ENCODE assay signal across 8 cellular contexts in the genomic region with DNA sequence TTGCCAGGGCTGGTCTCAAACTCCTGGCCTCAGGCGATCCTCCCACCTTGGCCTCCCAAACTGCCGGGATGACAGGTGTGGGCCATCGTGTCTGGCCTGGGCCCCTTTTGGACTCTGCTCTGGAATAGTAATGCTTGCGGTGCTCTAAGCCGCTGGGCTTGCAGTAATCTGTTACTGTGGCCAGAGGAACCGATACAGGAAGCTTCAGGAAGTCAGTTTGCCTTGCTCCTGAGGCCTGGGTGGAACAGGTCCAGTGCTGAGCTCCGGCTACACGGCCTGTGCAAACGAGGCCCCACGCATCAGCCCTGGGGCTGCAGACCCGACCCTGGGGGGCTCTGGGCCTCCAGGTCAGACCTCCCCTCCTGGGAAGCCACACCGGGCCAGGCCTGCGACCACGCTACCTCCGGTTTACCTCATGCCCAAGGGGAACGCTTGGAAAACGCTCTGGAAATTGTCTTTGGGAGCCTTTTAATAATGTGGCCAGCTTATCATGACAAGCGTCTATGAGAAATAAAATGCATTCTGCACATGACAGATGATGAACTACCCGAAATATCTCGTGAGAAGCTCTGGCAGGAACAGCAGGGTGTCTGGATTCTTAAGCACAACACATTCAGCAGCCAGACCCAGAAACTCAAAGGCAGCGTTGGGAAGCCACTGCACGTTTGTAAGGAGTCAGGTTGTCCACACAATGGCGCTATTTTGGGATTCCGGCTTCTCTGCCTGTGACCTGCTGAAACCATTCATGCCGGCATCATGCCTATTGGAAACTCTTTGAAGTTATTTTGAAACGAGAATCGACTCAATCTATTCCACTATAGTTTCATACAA. TPM values are rescaled to one million over a fixed set of nuclear protein-coding genes. Genes with fewer than 3 reads are reported as not detected.
DNase-seq lines count a peak whose midpoint lies in the region; ATAC-seq and TF ChIP-seq lines count a peak whose summit lies in the region.

No MANE protein-coding gene starts in this region.

- H3K79me2 ChIP-seq in GM23338 (replicated peaks; ENCODE audit: insufficient read depth) (no peaks in the 10 kb centered on the region), SK-N-SH (ENCODE audit: insufficient read depth) (peaks cover 11% of the 10 kb centered on the region; the same call in 1 of the 2 replicates)

- H3K9ac ChIP-seq in SK-N-SH, result no peak overlapping the region
- no peak overlapping the region for H3K9ac ChIP-seq in rectal smooth muscle tissue (ENCODE audit: low read length)

- H3K9me3 ChIP-seq in SK-N-SH (no peaks in the 10 kb centered on the region), SJCRH30 (replicated peaks) (no peaks in the 10 kb centered on the region)

- DNase-seq in GM23338 (ENCODE audit: low spot score), result peak; percentile 80
- peak; percentile 89 for DNase-seq in SK-N-SH
- DNase-seq in glutamatergic neuron, result peak; percentile 20
- no peak for DNase-seq in T1000 (lab: John Stamatoyannopoulos, UW)
- no peak for DNase-seq in SJCRH30

- H4K20me1 ChIP-seq in GM23338 (replicated peaks; ENCODE audit: insufficient read depth) (peaks cover 5% of the 10 kb centered on the region), SK-N-SH (ENCODE audit: insufficient read depth) (peaks cover 36% of the 10 kb centered on the region)

- H3K36me3 ChIP-seq in GM23338 (ENCODE audit: insufficient read depth), result no peaks in the 10 kb centered on the region
- H3K36me3 ChIP-seq in SK-N-SH (replicated peaks in 1 of 2; ENCODE audit: control insufficient read depth in 1 of 2, insufficient read depth in 2 of 2, low read length in 1 of 2), result peaks cover 11 to 32% of the 10 kb centered on the region in 2 experiments
- peaks cover 26% of the 10 kb centered on the region for H3K36me3 ChIP-seq in rectal smooth muscle tissue (ENCODE audit: control insufficient read depth, insufficient read depth, low read length)
- H3K36me3 ChIP-seq in SJCRH30, result no peaks in the 10 kb centered on the region

- no peaks in the 10 kb centered on the region; the same call in 1 of the 3 replicates for H3K9me3 Mint-ChIP-seq in GM23338
- H3K9me3 Mint-ChIP-seq in glutamatergic neuron (ENCODE audit: unreplicated experiment), result peaks cover 15% of the 10 kb centered on the region

- CTCF ChIA-PET in SK-N-SH (lab: Yijun Ruan, JAX), result interaction anchor here (0.7 to 2.7 kb wide), 23 partner anchors 8 to 212 kb away, joined by 3 to 24 read pairs (median 4); a partner anchor contains a TSS

- H3K4me3 Mint-ChIP-seq in GM23338, result no peak overlapping the region
- no peak overlapping the region for H3K4me3 Mint-ChIP-seq in glutamatergic neuron (ENCODE audit: unreplicated experiment)

- H3K27ac ChIP-seq in GM23338 (ENCODE audit: low read depth) (peak overlapping the region; percentile 64; the same call in 1 of the 2 replicates), SK-N-SH (ENCODE audit: low read depth in 2 of 2, low read length in 1 of 2) (peak overlapping the region in 1 of 2 experiments; percentile 39; a peak in 2 of 4 replicates), rectal smooth muscle tissue (ENCODE audit: low read depth, low read length) (peak overlapping the region; percentile 84), SJCRH30 (no peak overlapping the region)

- WGBS in SK-N-SH (ENCODE audit: low lambda C conversion rate), result 34% methylated on average over 25 of the region's 27 CpGs

- POLR2A ChIA-PET in SK-N-SH (lab: Yijun Ruan, JAX), result interaction anchor here (0.8 to 1.0 kb wide), 3 partner anchors 8 to 11 kb away, joined by 3 to 4 read pairs (median 3); no protein-coding TSS in a partner anchor

- peak; percentile 42 to 55 for TF ChIP-seq CTCF in GM23338 (conservative IDR thresholded peaks at IDR 0.05; ENCODE audit: low read depth in 2 of 2)
- TF ChIP-seq CTCF in SK-N-SH (IDR thresholded peaks at IDR 0.05), result peak; percentile 50
- TF ChIP-seq CTCF in glutamatergic neuron (IDR thresholded peaks at IDR 0.05; ENCODE audit: partially characterized antibody, unreplicated experiment), result no peak

- peaks cover 11% of the 10 kb centered on the region for H3K27me3 Mint-ChIP-seq in GM23338 (ENCODE audit: insufficient read depth, low read depth, poor library complexity)
- peaks cover 8% of the 10 kb centered on the region for H3K27me3 Mint-ChIP-seq in glutamatergic neuron (ENCODE audit: unreplicated experiment)

- H3K27me3 ChIP-seq in GM23338 (ENCODE audit: insufficient read depth) (no peaks in the 10 kb centered on the region), SK-N-SH (ENCODE audit: insufficient read depth) (no peaks in the 10 kb centered on the region), rectal smooth muscle tissue (ENCODE audit: control insufficient read depth, insufficient read depth, low read length) (peaks cover 4% of the 10 kb centered on the region), SJCRH30 (no peaks in the 10 kb centered on the region)

- H3K9me2 ChIP-seq in GM23338 (ENCODE audit: insufficient read depth) (no peaks in the 10 kb centered on the region), SK-N-SH (no peaks in the 10 kb centered on the region)

- TF ChIP-seq RAD21 in SK-N-SH (IDR thresholded peaks at IDR 0.05; ENCODE audit: low read length), result peak; percentile 60

- 0 out of 2 replicates have a peak, but pooled peaks cover 12% of the 10 kb centered on the region for H3F3A ChIP-seq in GM23338 (replicated peaks; ENCODE audit: low read depth)
- H3F3A ChIP-seq in SK-N-SH (replicated peaks; ENCODE audit: insufficient read depth), result peaks cover 12% of the 10 kb centered on the region

- ATAC-seq in GM23338 (peak; percentile 36), GM18907 (IDR thresholded peaks at IDR 0.05; ENCODE audit: unreplicated experiment) (no peak), HG03460 (IDR thresholded peaks at IDR 0.05; ENCODE audit: unreplicated experiment) (no peak)

- H3K4me1 ChIP-seq in GM23338 (ENCODE audit: insufficient read depth), result no peaks in the 10 kb centered on the region
- H3K4me1 ChIP-seq in SK-N-SH (ENCODE audit: control insufficient read depth in 1 of 2, insufficient read depth in 2 of 2, low read depth in 1 of 2, low read length in 1 of 2), result peaks cover 4 to 24% of the 10 kb centered on the region in 2 experiments; a peak in 2 of 4 replicates
- H3K4me1 ChIP-seq in rectal smooth muscle tissue (ENCODE audit: control insufficient read depth, insufficient read depth, low read length), result peaks cover 30% of the 10 kb centered on the region
- no peaks in the 10 kb centered on the region; the same call in 1 of the 2 replicates for H3K4me1 ChIP-seq in SJCRH30

- H3K4me2 ChIP-seq in GM23338, result no peak overlapping the region
- H3K4me2 ChIP-seq in SK-N-SH, result no peak overlapping the region

- H2AFZ ChIP-seq in GM23338, result no peak overlapping the region
- H2AFZ ChIP-seq in SK-N-SH (ENCODE audit: low read depth), result no peak overlapping the region

- H3K4me3 ChIP-seq in GM23338 (no peak overlapping the region), SK-N-SH (ENCODE audit: low read depth in 2 of 2, low read length in 1 of 2) (no peak overlapping the region), rectal smooth muscle tissue (ENCODE audit: low read length) (no peak overlapping the region), SJCRH30 (no peak overlapping the region)

- peak in 1 of 2 experiments; percentile 80; a peak in 2 of 4 replicates for TF ChIP-seq EP300 in SK-N-SH (IDR thresholded peaks at IDR 0.05; ENCODE audit: borderline replicate concordance in 1 of 2, low read depth in 1 of 2, low read length in 1 of 2)

- H3K27ac Mint-ChIP-seq in GM23338, result no peak overlapping the region; the same call in 1 of the 2 replicates
- H3K27ac Mint-ChIP-seq in glutamatergic neuron (ENCODE audit: unreplicated experiment), result no peak overlapping the region

- H3K36me3 Mint-ChIP-seq in GM23338 (ENCODE audit: low read depth) (peaks cover 24% of the 10 kb centered on the region; the same call in 2 of the 3 replicates), glutamatergic neuron (ENCODE audit: unreplicated experiment) (no peaks in the 10 kb centered on the region)

- H3K4me1 Mint-ChIP-seq in GM23338 (peaks cover 6% of the 10 kb centered on the region), glutamatergic neuron (ENCODE audit: low read depth, unreplicated experiment) (peaks cover 29% of the 10 kb centered on the region)

TF ChIP-seq in SK-N-SH, 30 proteins besides CTCF, POLR2A, EP300 and RAD21 (continues in another document):
- no peak for TF ChIP-seq TEAD4 (IDR thresholded peaks at IDR 0.05; ENCODE audit: borderline replicate concordance, insufficient read depth)
- TF ChIP-seq SMC3 (IDR thresholded peaks at IDR 0.05; ENCODE audit: low read depth, low read length), result peak; percentile 52
- peak; percentile 86 for TF ChIP-seq GATA2 (CRISPR knock-in tag; IDR thresholded peaks at IDR 0.05)
- TF ChIP-seq FOXM1 (IDR thresholded peaks at IDR 0.05; ENCODE audit: low read depth), result no peak
- no peak for TF ChIP-seq EZH2phosphoT487 (IDR thresholded peaks at IDR 0.05; ENCODE audit: borderline replicate concordance, low read depth)
- no peak; the same call in 1 of the 2 replicates for TF ChIP-seq POLR2AphosphoS5 (IDR thresholded peaks at IDR 0.05; ENCODE audit: low read depth, low read length)
- TF ChIP-seq YY1 (IDR thresholded peaks at IDR 0.05; ENCODE audit: low read depth), result no peak
- TF ChIP-seq NFIC (IDR thresholded peaks at IDR 0.05; ENCODE audit: borderline replicate concordance), result no peak
- TF ChIP-seq GABPA (IDR thresholded peaks at IDR 0.05; ENCODE audit: low read depth), result no peak

RNA-seq across cellular contexts. Expression of a gene that starts 10.1 kb away (rescaled TPM):
- total RNA-seq in GM23338 (2014; rRNA removed; shearing (Covaris generic)), result 4.3 and 9.6 TPM in 2 replicates
- polyA plus RNA-seq in GM23338 (2016; fragmentation: Nextera tagmentation; extraction: Ambion mirVana) (1.9 and 2.2 TPM in 2 replicates), SK-N-SH (2012; rRNA removed) (3.2 and 5.4 TPM in 2 replicates)
- polyA plus RNA-seq in SK-N-SH (2012; cell fraction: cytosol; rRNA removed), result 2.0 and 2.8 TPM in 2 replicates
- polyA plus RNA-seq in SK-N-SH (2012; cell fraction: nucleus; rRNA removed), result 8.1 and 8.6 TPM in 2 replicates
- total RNA-seq in glutamatergic neuron (ENCODE audit: unreplicated experiment), result 61.1 TPM
- total RNA-seq in SJCRH30 (2014; rRNA removed; shearing (Covaris generic)), result 0.04 TPM in 1 of 2 replicates, not detected in the other

RNA-seq across cellular contexts. Expression of a gene that starts 10.7 kb away (rescaled TPM):
- total RNA-seq in GM23338 (2014; rRNA removed; shearing (Covaris generic)), result 6.2 and 11.7 TPM in 2 replicates
- polyA plus RNA-seq in GM23338 (2016; fragmentation: Nextera tagmentation; extraction: Ambion mirVana) (12.6 and 13.9 TPM in 2 replicates), SK-N-SH (2012; rRNA removed) (7.6 TPM in 2 replicates)
- polyA plus RNA-seq in SK-N-SH (2012; cell fraction: cytosol; rRNA removed), result 6.4 and 7.5 TPM in 2 replicates
- 15.5 and 19.8 TPM in 2 replicates for polyA plus RNA-seq in SK-N-SH (2012; cell fraction: nucleus; rRNA removed)
- 18.4 TPM for total RNA-seq in glutamatergic neuron (ENCODE audit: unreplicated experiment)
- 6.4 and 8.6 TPM in 2 replicates for total RNA-seq in SJCRH30 (2014; rRNA removed; shearing (Covaris generic))

RNA-seq across cellular contexts. Expression of a gene that starts 18.4 kb away (rescaled TPM):
- not detected in 2 replicates for total RNA-seq in GM23338 (2014; rRNA removed; shearing (Covaris generic))
- polyA plus RNA-seq in GM23338 (2016; fragmentation: Nextera tagmentation; extraction: Ambion mirVana) (not detected in 2 replicates), SK-N-SH (2012; rRNA removed) (0.06 and 0.10 TPM in 2 replicates)
- polyA plus RNA-seq in SK-N-SH (2012; cell fraction: cytosol; rRNA removed), result 0.03 TPM in 1 of 2 replicates, not detected in the other
- polyA plus RNA-seq in SK-N-SH (2012; cell fraction: nucleus; rRNA removed), result 0.38 and 0.48 TPM in 2 replicates
- total RNA-seq in glutamatergic neuron (ENCODE audit: unreplicated experiment), result 1.3 TPM
- not detected in 2 replicates for total RNA-seq in SJCRH30 (2014; rRNA removed; shearing (Covaris generic))

Comparison
In these comparisons a context has a peak if more than half of its experiments do, and no peak if none do; other contexts are left out.
1. DNase-seq: peak in GM23338 (single experiment), SK-N-SH (single experiment) and glutamatergic neuron (single experiment); none in T1000 (single experiment) and SJCRH30 (0 of 2).